In genomic region chr11:58503361-58503856, GRCh38 we compare ENCODE assay signal across 1 cellular context.
TF ChIP-seq lines count a peak whose summit lies in the region.

No MANE protein-coding gene starts in this region.

TF ChIP-seq in GM12878, 131 proteins besides CTCF, POLR2A, EP300 and RAD21 (continued from another document and continues in another):
- no peak for TF ChIP-seq ESRRA (IDR thresholded peaks at IDR 0.05; ENCODE audit: low read length)
- TF ChIP-seq TCF12 (IDR thresholded peaks at IDR 0.05; ENCODE audit: low read depth, low read length), result no peak
- TF ChIP-seq BCL3 (IDR thresholded peaks at IDR 0.05; ENCODE audit: borderline replicate concordance, insufficient read depth, low read depth, low read length, poor library complexity, severe bottlenecking), result no peak
- TF ChIP-seq SMAD5 (IDR thresholded peaks at IDR 0.05; ENCODE audit: low read depth), result no peak
- TF ChIP-seq FOS (IDR thresholded peaks at IDR 0.05; ENCODE audit: borderline replicate concordance, extremely low read depth, insufficient read length), result no peak
- no peak for TF ChIP-seq TARDBP (IDR thresholded peaks at IDR 0.05; ENCODE audit: borderline replicate concordance)
- TF ChIP-seq KLF5 (IDR thresholded peaks at IDR 0.05; ENCODE audit: partially characterized antibody), result no peak
- TF ChIP-seq, protein P1, sequence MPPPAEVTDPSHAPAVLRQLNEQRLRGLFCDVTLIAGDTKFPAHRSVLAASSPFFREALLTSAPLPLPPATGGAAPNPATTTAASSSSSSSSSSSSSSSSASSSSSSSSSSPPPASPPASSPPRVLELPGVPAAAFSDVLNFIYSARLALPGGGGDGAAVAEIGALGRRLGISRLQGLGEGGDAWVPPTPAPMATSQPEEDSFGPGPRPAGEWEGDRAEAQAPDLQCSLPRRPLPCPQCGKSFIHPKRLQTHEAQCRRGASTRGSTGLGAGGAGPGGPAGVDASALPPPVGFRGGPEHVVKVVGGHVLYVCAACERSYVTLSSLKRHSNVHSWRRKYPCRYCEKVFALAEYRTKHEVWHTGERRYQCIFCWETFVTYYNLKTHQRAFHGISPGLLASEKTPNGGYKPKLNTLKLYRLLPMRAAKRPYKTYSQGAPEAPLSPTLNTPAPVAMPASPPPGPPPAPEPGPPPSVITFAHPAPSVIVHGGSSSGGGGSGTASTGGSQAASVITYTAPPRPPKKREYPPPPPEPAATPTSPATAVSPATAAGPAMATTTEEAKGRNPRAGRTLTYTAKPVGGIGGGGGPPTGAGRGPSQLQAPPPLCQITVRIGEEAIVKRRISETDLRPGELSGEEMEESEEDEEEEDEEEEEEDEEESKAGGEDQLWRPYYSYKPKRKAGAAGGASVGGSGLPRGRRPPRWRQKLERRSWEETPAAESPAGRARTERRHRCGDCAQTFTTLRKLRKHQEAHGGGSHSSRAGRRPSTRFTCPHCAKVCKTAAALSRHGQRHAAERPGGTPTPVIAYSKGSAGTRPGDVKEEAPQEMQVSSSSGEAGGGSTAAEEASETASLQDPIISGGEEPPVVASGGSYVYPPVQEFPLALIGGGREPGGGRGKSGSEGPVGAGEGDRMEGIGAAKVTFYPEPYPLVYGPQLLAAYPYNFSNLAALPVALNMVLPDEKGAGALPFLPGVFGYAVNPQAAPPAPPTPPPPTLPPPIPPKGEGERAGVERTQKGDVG (CRISPR knock-in tag; IDR thresholded peaks at IDR 0.05), result no peak
- no peak for TF ChIP-seq TBL1XR1 (IDR thresholded peaks at IDR 0.05; ENCODE audit: low read depth, low read length)
- TF ChIP-seq ELK1 (IDR thresholded peaks at IDR 0.05; ENCODE audit: low read depth, low read length), result no peak
- no peak for TF ChIP-seq ZNF207 (IDR thresholded peaks at IDR 0.05; ENCODE audit: borderline replicate concordance)
- 0 out of 2 replicates have a peak, but pooled peaks have one; percentile 46 for TF ChIP-seq ZSCAN29 (IDR thresholded peaks at IDR 0.05)
- TF ChIP-seq RCOR1 (conservative IDR thresholded peaks at IDR 0.05; ENCODE audit: low read depth, low read length), result 0 out of 2 replicates have a peak, but pooled peaks have one; percentile 51
- no peak for TF ChIP-seq E2F4 (IDR thresholded peaks at IDR 0.05; ENCODE audit: low read depth, low read length)
- TF ChIP-seq BHLHE40 (IDR thresholded peaks at IDR 0.05; ENCODE audit: borderline replicate concordance in 1 of 2, low read depth in 2 of 2, low read length in 1 of 2), result no peak; a peak in 1 of 4 replicates
- TF ChIP-seq RELB (IDR thresholded peaks at IDR 0.05; ENCODE audit: low read depth), result peak; percentile 77
- no peak for TF ChIP-seq POLR2AphosphoS2 (IDR thresholded peaks at IDR 0.05; ENCODE audit: low read depth, low read length)
- TF ChIP-seq IRF4 (IDR thresholded peaks at IDR 0.05; ENCODE audit: low read depth, low read length), result peak; percentile 58; the same call in 1 of the 2 replicates
- no peak for TF ChIP-seq MXI1 (IDR thresholded peaks at IDR 0.05; ENCODE audit: low read depth, low read length)
- no peak for TF ChIP-seq ZNF622 (IDR thresholded peaks at IDR 0.05)
- TF ChIP-seq ZNF24 (IDR thresholded peaks at IDR 0.05), result peak; percentile 77; the same call in 1 of the 2 replicates
- no peak for TF ChIP-seq POU2F2 (IDR thresholded peaks at IDR 0.05; ENCODE audit: borderline replicate concordance, low read depth, low read length)
- no peak for TF ChIP-seq EED (IDR thresholded peaks at IDR 0.05; ENCODE audit: low read depth)
- TF ChIP-seq, protein P2, sequence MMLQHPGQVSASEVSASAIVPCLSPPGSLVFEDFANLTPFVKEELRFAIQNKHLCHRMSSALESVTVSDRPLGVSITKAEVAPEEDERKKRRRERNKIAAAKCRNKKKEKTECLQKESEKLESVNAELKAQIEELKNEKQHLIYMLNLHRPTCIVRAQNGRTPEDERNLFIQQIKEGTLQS (IDR thresholded peaks at IDR 0.05; ENCODE audit: borderline replicate concordance, extremely low read depth, low read depth, low read length), result no peak
- no peak for TF ChIP-seq CUX1 (IDR thresholded peaks at IDR 0.05; ENCODE audit: insufficient replicate concordance, low read depth, low read length)
- TF ChIP-seq CBX3 (IDR thresholded peaks at IDR 0.05; ENCODE audit: borderline replicate concordance, low read depth), result no peak
- TF ChIP-seq, protein P3, sequence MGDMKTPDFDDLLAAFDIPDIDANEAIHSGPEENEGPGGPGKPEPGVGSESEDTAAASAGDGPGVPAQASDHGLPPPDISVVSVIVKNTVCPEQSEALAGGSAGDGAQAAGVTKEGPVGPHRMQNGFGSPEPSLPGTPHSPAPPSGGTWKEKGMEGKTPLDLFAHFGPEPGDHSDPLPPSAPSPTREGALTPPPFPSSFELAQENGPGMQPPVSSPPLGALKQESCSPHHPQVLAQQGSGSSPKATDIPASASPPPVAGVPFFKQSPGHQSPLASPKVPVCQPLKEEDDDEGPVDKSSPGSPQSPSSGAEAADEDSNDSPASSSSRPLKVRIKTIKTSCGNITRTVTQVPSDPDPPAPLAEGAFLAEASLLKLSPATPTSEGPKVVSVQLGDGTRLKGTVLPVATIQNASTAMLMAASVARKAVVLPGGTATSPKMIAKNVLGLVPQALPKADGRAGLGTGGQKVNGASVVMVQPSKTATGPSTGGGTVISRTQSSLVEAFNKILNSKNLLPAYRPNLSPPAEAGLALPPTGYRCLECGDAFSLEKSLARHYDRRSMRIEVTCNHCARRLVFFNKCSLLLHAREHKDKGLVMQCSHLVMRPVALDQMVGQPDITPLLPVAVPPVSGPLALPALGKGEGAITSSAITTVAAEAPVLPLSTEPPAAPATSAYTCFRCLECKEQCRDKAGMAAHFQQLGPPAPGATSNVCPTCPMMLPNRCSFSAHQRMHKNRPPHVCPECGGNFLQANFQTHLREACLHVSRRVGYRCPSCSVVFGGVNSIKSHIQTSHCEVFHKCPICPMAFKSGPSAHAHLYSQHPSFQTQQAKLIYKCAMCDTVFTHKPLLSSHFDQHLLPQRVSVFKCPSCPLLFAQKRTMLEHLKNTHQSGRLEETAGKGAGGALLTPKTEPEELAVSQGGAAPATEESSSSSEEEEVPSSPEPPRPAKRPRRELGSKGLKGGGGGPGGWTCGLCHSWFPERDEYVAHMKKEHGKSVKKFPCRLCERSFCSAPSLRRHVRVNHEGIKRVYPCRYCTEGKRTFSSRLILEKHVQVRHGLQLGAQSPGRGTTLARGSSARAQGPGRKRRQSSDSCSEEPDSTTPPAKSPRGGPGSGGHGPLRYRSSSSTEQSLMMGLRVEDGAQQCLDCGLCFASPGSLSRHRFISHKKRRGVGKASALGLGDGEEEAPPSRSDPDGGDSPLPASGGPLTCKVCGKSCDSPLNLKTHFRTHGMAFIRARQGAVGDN (IDR thresholded peaks at IDR 0.05), result 0 out of 2 replicates have a peak, but pooled peaks have one; percentile 31
- TF ChIP-seq, protein P4, sequence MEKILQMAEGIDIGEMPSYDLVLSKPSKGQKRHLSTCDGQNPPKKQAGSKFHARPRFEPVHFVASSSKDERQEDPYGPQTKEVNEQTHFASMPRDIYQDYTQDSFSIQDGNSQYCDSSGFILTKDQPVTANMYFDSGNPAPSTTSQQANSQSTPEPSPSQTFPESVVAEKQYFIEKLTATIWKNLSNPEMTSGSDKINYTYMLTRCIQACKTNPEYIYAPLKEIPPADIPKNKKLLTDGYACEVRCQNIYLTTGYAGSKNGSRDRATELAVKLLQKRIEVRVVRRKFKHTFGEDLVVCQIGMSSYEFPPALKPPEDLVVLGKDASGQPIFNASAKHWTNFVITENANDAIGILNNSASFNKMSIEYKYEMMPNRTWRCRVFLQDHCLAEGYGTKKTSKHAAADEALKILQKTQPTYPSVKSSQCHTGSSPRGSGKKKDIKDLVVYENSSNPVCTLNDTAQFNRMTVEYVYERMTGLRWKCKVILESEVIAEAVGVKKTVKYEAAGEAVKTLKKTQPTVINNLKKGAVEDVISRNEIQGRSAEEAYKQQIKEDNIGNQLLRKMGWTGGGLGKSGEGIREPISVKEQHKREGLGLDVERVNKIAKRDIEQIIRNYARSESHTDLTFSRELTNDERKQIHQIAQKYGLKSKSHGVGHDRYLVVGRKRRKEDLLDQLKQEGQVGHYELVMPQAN (conservative IDR thresholded peaks at IDR 0.05), result no peak
- TF ChIP-seq CREB1 (IDR thresholded peaks at IDR 0.05; ENCODE audit: low read depth), result no peak
- TF ChIP-seq SPI1 (IDR thresholded peaks at IDR 0.05; ENCODE audit: borderline replicate concordance, insufficient read depth, low read depth, low read length), result peak; percentile 95
- no peak for TF ChIP-seq SP1 (IDR thresholded peaks at IDR 0.05; ENCODE audit: low read depth, low read length)
- no peak for TF ChIP-seq MYB (IDR thresholded peaks at IDR 0.05; ENCODE audit: borderline replicate concordance, low read depth, low read length)
- TF ChIP-seq NFXL1 (IDR thresholded peaks at IDR 0.05; ENCODE audit: borderline replicate concordance), result no peak
- no peak for TF ChIP-seq SMAD1 (IDR thresholded peaks at IDR 0.05; ENCODE audit: low read depth, partially characterized antibody)
- no peak for TF ChIP-seq ZBED1 (IDR thresholded peaks at IDR 0.05; ENCODE audit: borderline replicate concordance)
- no peak for TF ChIP-seq TAF1 (IDR thresholded peaks at IDR 0.05; ENCODE audit: borderline replicate concordance, low read depth, low read length)
- TF ChIP-seq POLR2AphosphoS5 (IDR thresholded peaks at IDR 0.05; ENCODE audit: low read length), result no peak
- TF ChIP-seq SREBF2 (IDR thresholded peaks at IDR 0.05; ENCODE audit: low read length), result no peak
- 0 out of 2 replicates have a peak, but pooled peaks have one; percentile 36 for TF ChIP-seq NBN (IDR thresholded peaks at IDR 0.05)
- no peak for TF ChIP-seq NR2F1 (conservative IDR thresholded peaks at IDR 0.05)
- TF ChIP-seq STAT3 (IDR thresholded peaks at IDR 0.05; ENCODE audit: low read depth, low read length), result 0 out of 2 replicates have a peak, but pooled peaks have one; percentile 56
- TF ChIP-seq BMI1 (IDR thresholded peaks at IDR 0.05; ENCODE audit: borderline replicate concordance), result 0 out of 2 replicates have a peak, but pooled peaks have one; percentile 19
- TF ChIP-seq NR2C1 (IDR thresholded peaks at IDR 0.05), result no peak
